Comparison of ENCODE assay signal across 8 cellular contexts in genomic region chr15:65054333-65055200, GRCh38. TPM values are rescaled to one million over a fixed set of nuclear protein-coding genes. Genes with fewer than 3 reads are reported as not detected.
DNase-seq lines count a peak whose midpoint lies in the region; ATAC-seq and TF ChIP-seq lines count a peak whose summit lies in the region.

No MANE protein-coding gene starts in this region.

- no peak for TF ChIP-seq POLR2A in right lobe of liver (IDR thresholded peaks at IDR 0.05)

- no peak overlapping the region for H3K4me3 Mint-ChIP-seq in activated CD4-positive, alpha-beta T cell treated with anti-CD3 and anti-CD28 coated beads for 36 hours

- POLR2A ChIA-PET in activated CD4-positive, alpha-beta T cell treated with anti-CD3 and anti-CD28 coated beads for 36 hours (lab: Charles Lee), result interaction anchor here (0.6 kb wide), 1 partner anchor 41 kb away, joined by 6 read pairs; no protein-coding TSS in a partner anchor

- no peaks in the 10 kb centered on the region for H3K27me3 ChIP-seq in right lobe of liver

- H3K27me3 Mint-ChIP-seq in activated CD4-positive, alpha-beta T cell treated with anti-CD3 and anti-CD28 coated beads for 36 hours, result no peaks in the 10 kb centered on the region

- no peak overlapping the region for H3K27ac Mint-ChIP-seq in activated CD4-positive, alpha-beta T cell treated with anti-CD3 and anti-CD28 coated beads for 36 hours

- WGBS in right lobe of liver (ENCODE audit: insufficient coverage, low coverage, low lambda C conversion rate, missing lambda C conversion rate), result 50% methylated on average over 2 of the region's 26 CpGs

- TF ChIP-seq CTCF in GM13977 (IDR thresholded peaks at IDR 0.05; ENCODE audit: extremely low read depth, insufficient read depth, missing control alignments) (peak; percentile 91), coronary artery (IDR thresholded peaks at IDR 0.05) (peak; percentile 80), right lobe of liver (IDR thresholded peaks at IDR 0.05) (peak; percentile 87 to 97 (median 96))

- peaks cover 10% of the 10 kb centered on the region for H3K4me1 Mint-ChIP-seq in activated CD4-positive, alpha-beta T cell treated with anti-CD3 and anti-CD28 coated beads for 36 hours

- intact Hi-C loops in activated CD4-positive, alpha-beta T cell treated with anti-CD3 and anti-CD28 coated beads for 36 hours (cut with DNase I, micrococcal nuclease), result loop anchor here (1.0 to 5.0 kb wide), 8 partner anchors 24 to 333 kb away; partner anchors contain the start of genes RNU5A-1 (in 1 of the 2) and RNU5B-1 (in 1 of the 2)
- intact Hi-C loops in right lobe of liver (cut with DNase I), result loop anchor here (5.0 kb wide), 2 partner anchors 43 to 48 kb away; no protein-coding TSS in a partner anchor

- no peaks in the 10 kb centered on the region for H3K9me3 ChIP-seq in right lobe of liver

- peaks cover 0 to 31% (median 7%) of the 10 kb centered on the region in 4 donors for H3K4me1 ChIP-seq in right lobe of liver

- in situ Hi-C loops in GM13977 (cut with MboI; ENCODE audit: low pct_unique_long_range_greater_than_20kb, low sequenced_read_pairs, unreplicated experiment), result loop anchor here (25.0 kb wide), 1 partner anchor 233 kb away; the partner anchor contains the start of genes PARP16 and RNU5A-1

- ATAC-seq in activated CD4-positive, alpha-beta T cell treated with anti-CD3 and anti-CD28 coated beads for 36 hours, result peak; percentile 57
- peak; percentile 80 to 90 (median 84) for ATAC-seq in right lobe of liver

- H3K9me3 Mint-ChIP-seq in activated CD4-positive, alpha-beta T cell treated with anti-CD3 and anti-CD28 coated beads for 36 hours (ENCODE audit: low read depth), result no peaks in the 10 kb centered on the region

- H3K4me3 ChIP-seq in coronary artery, result peak overlapping the region; percentile 22
- H3K4me3 ChIP-seq in right lobe of liver, result no peak overlapping the region

- no peaks in the 10 kb centered on the region for H3K36me3 ChIP-seq in right lobe of liver

- H3K27ac ChIP-seq in coronary artery (peak overlapping the region; percentile 79 to 95), right lobe of liver (peak overlapping the region; percentile 4 to 85 (median 33))

- H3K36me3 Mint-ChIP-seq in activated CD4-positive, alpha-beta T cell treated with anti-CD3 and anti-CD28 coated beads for 36 hours (ENCODE audit: low read depth), result no peaks in the 10 kb centered on the region

- CTCF ChIA-PET in activated CD4-positive, alpha-beta T cell treated with anti-CD3 and anti-CD28 coated beads for 36 hours (lab: Charles Lee), result interaction anchor here (0.5 to 2.0 kb wide), 16 partner anchors 8 to 1848 kb away, joined by 3 to 8 read pairs (median 4); no protein-coding TSS in a partner anchor

- DNase-seq in AG08396 (ENCODE audit: low spot score) (peak; percentile 87), GM13977 (ENCODE audit: low spot score) (peak; percentile 85), NCI-H2171 treated with DMSO at 0.1 percent for 48 hours (lab: John Stamatoyannopoulos, UW) (peak; percentile 47), coronary artery (ENCODE audit: low spot score) (no peak), right lobe of liver (peak; percentile 80 to 85 (median 85)), NCI-H1048 (lab: John Stamatoyannopoulos, UW) (no peak)
- peak; percentile 79 for DNase-seq in activated CD4-positive, alpha-beta T cell treated with anti-CD3 and anti-CD28 coated beads for 36 hours
- DNase-seq in stimulated activated CD8-positive, alpha-beta memory T cell treated with anti-CD3 and anti-CD28 coated beads, Interleukin-15, amount 100 ng/mL, for 1 hour (ENCODE audit: low read depth), result peak; percentile 9

RNA-seq across cellular contexts. Expression of gene SLC51B, which starts 9.4 kb away (rescaled TPM):
- total RNA-seq in activated CD4-positive, alpha-beta T cell treated with anti-CD3 and anti-CD28 coated beads for 36 hours, result not detected
- 10 to 100 TPM in 1 of 6 experiments, 1 to 10 TPM in 4, under 1 TPM in 1; 0.32 to 10.1 (median 2.7) TPM for total RNA-seq in right lobe of liver

RNA-seq across cellular contexts. Expression of gene RASL12, which starts 13.2 kb away (rescaled TPM):
- not detected for total RNA-seq in activated CD4-positive, alpha-beta T cell treated with anti-CD3 and anti-CD28 coated beads for 36 hours
- total RNA-seq in right lobe of liver, result 1 to 10 TPM in 1 of 6 experiments, under 1 TPM in 5; 0.07 to 1.5 (median 0.24) TPM

RNA-seq across cellular contexts. Expression of gene KBTBD13, which starts 22.0 kb away (rescaled TPM):
- not detected for total RNA-seq in activated CD4-positive, alpha-beta T cell treated with anti-CD3 and anti-CD28 coated beads for 36 hours
- not detected for total RNA-seq in right lobe of liver

RNA-seq across cellular contexts. Expression of gene MTFMT, which starts 25.1 kb away (rescaled TPM):
- total RNA-seq in activated CD4-positive, alpha-beta T cell treated with anti-CD3 and anti-CD28 coated beads for 36 hours, result 10 to 100 TPM; 19.0 to 19.9 TPM
- total RNA-seq in right lobe of liver, result 10 to 100 TPM in 5 of 6 experiments, 1 to 10 TPM in 1; 9.2 to 24.3 (median 13.0) TPM

Comparison
In these comparisons a context has a peak if more than half of its experiments do, and no peak if none do; other contexts are left out.
1. DNase-seq: peak in AG08396 (single experiment), GM13977 (single experiment), NCI-H2171 treated with DMSO at 0.1 percent for 48 hours (single experiment), activated CD4-positive, alpha-beta T cell treated with anti-CD3 and anti-CD28 coated beads for 36 hours (single experiment), right lobe of liver (3 of 3) and stimulated activated CD8-positive, alpha-beta memory T cell treated with anti-CD3 and anti-CD28 coated beads, Interleukin-15, amount 100 ng/mL, for 1 hour (single experiment); none in coronary artery (single experiment) and NCI-H1048 (single experiment).
2. Peak in every context shown above with its lines, with median percentiles within 50 percentile points of each other: CTCF ChIP-seq.